ENCODE assay signal across 6 cellular contexts in genomic region chr19:7916137-7916907, GRCh38. TPM values are rescaled to one million over a fixed set of nuclear protein-coding genes. Genes with fewer than 3 reads are reported as not detected.
DNase-seq lines count a peak whose midpoint lies in the region; ATAC-seq, FAIRE-seq and TF ChIP-seq lines count a peak whose summit lies in the region.

No MANE protein-coding gene starts in this region.

- ATAC-seq in T-helper 17 cell (no peak), GM18867 (IDR thresholded peaks at IDR 0.05; ENCODE audit: unreplicated experiment) (no peak)

- WGBS in esophagus muscularis mucosa = 2% methylated on average over 16 of the region's 90 CpGs
- 4% methylated on average over 10 of the region's 90 CpGs; no CpG with 5 or more reads in 1 of the 2 donors for WGBS in thyroid gland, 2 donors

- no peak for DNase-seq in GM12891 (ENCODE audit: insufficient read length, low spot score)
- DNase-seq in T-helper 17 cell = peak; percentile 46 to 57 (median 54)
- DNase-seq in esophagus muscularis mucosa (ENCODE audit: extremely low spot score) = no peak
- DNase-seq in stimulated activated CD4-positive, alpha-beta T cell treated with anti-CD3 and anti-CD28 coated beads, TNF-alpha, amount 100 ng/mL, for 24 hours (ENCODE audit: low read depth in 3 of 3) = peak; percentile 26 to 62 (median 31)
- no peak for DNase-seq in thyroid gland

- intact Hi-C loops in esophagus muscularis mucosa (cut with DNase I) (no loop called here), thyroid gland (cut with DNase I) (no loop called here)

- TF ChIP-seq POLR2A in GM12891 (IDR thresholded peaks at IDR 0.05; ENCODE audit: low read depth, low read length) (no peak), esophagus muscularis mucosa (IDR thresholded peaks at IDR 0.05; ENCODE audit: low read depth) (no peak), thyroid gland (IDR thresholded peaks at IDR 0.05) (no peak)

- peak overlapping the region; percentile 14 for H3K27ac Mint-ChIP-seq in T-helper 17 cell

- H3K36me3 Mint-ChIP-seq in T-helper 17 cell (ENCODE audit: low read depth) = peaks cover 11% of the 10 kb centered on the region

- H3K4me1 ChIP-seq in esophagus muscularis mucosa (peaks cover 28 to 56% (median 52%) of the 10 kb centered on the region in 4 donors), thyroid gland (peaks cover 5 to 38% of the 10 kb centered on the region in 2 donors)

- H3K27ac ChIP-seq in esophagus muscularis mucosa (replicated peaks in 1 of 4) = peak overlapping the region; percentile 69 to 96 (median 89)
- no peak overlapping the region for H3K27ac ChIP-seq in thyroid gland

- H3K4me3 Mint-ChIP-seq in T-helper 17 cell = peak overlapping the region; percentile 86

- H3K36me3 ChIP-seq in esophagus muscularis mucosa (peaks cover 16 to 23% (median 21%) of the 10 kb centered on the region in 4 donors), thyroid gland (peaks cover 17 to 18% of the 10 kb centered on the region in 2 donors)

- H3K4me3 ChIP-seq in esophagus muscularis mucosa = peak overlapping the region; percentile 46 to 62 (median 54)
- H3K4me3 ChIP-seq in thyroid gland (replicated peaks in 1 of 3) = peak overlapping the region in 1 of 3 donors; percentile 6

- H3K4me1 Mint-ChIP-seq in T-helper 17 cell = peaks cover 22% of the 10 kb centered on the region

- FAIRE-seq in GM12891 (lab: Jason Lieb, UNC) = peak; percentile 72

- TF ChIP-seq EP300 in esophagus muscularis mucosa (IDR thresholded peaks at IDR 0.05) = no peak

- TF ChIP-seq CTCF in esophagus muscularis mucosa (IDR thresholded peaks at IDR 0.05) (no peak), thyroid gland (IDR thresholded peaks at IDR 0.05) (no peak)

- peaks cover 10% of the 10 kb centered on the region for H3K27me3 Mint-ChIP-seq in T-helper 17 cell

- H3K9me3 ChIP-seq in T-helper 17 cell (ENCODE audit: control insufficient read depth, low read length, poor library complexity, severe bottlenecking) (no peaks in the 10 kb centered on the region), esophagus muscularis mucosa (no peaks in the 10 kb centered on the region), thyroid gland (no peaks in the 10 kb centered on the region)

- H3K27me3 ChIP-seq in esophagus muscularis mucosa (peaks cover 11 to 59% (median 28%) of the 10 kb centered on the region in 4 donors), thyroid gland (peaks cover 4% of the 10 kb centered on the region)

TF ChIP-seq in GM12891, 5 proteins besides CTCF, POLR2A, EP300 and RAD21:
- TF ChIP-seq TAF1 (IDR thresholded peaks at IDR 0.05; ENCODE audit: low read depth, low read length) = no peak
- TF ChIP-seq POLR2AphosphoS5 (IDR thresholded peaks at IDR 0.05; ENCODE audit: low read depth, low read length) = no peak
- no peak for TF ChIP-seq SPI1 (IDR thresholded peaks at IDR 0.05; ENCODE audit: low read depth, low read length)
- TF ChIP-seq PAX5 (IDR thresholded peaks at IDR 0.05; ENCODE audit: insufficient read depth, low read length, severe bottlenecking) = no peak
- TF ChIP-seq POU2F2 (IDR thresholded peaks at IDR 0.05; ENCODE audit: low read depth, low read length) = no peak

RNA-seq across cellular contexts. Expression of gene TGFBR3L, which starts 1.7 kb away (rescaled TPM):
- 0.36 TPM for polyA plus RNA-seq in GM12891 (2012; ENCODE audit: low read depth, missing spikeins)
- total RNA-seq in T-helper 17 cell = 1 to 10 TPM; 1.4 to 1.7 TPM
- 1 to 10 TPM; 2.2 to 8.3 (median 6.1) TPM for total RNA-seq in esophagus muscularis mucosa
- not detected for total RNA-seq in thyroid gland

RNA-seq across cellular contexts. Expression of gene SNAPC2, which starts 3.8 kb away (rescaled TPM):
- 11.2 TPM for polyA plus RNA-seq in GM12891 (2012; ENCODE audit: low read depth, missing spikeins)
- total RNA-seq in T-helper 17 cell (10 to 100 TPM; 12.6 to 16.0 TPM), esophagus muscularis mucosa (10 to 100 TPM; 32.4 to 47.2 (median 35.0) TPM), thyroid gland (10 to 100 TPM in 2 of 4 donors, 1 to 10 TPM in 2; 9.3 to 14.0 (median 11.5) TPM)

RNA-seq across cellular contexts. Expression of gene CTXN1, which starts 9.6 kb away (rescaled TPM):
- polyA plus RNA-seq in GM12891 (2012; ENCODE audit: low read depth, missing spikeins) = 0.56 TPM
- not detected for total RNA-seq in T-helper 17 cell
- 10 to 100 TPM; 28.7 to 59.4 (median 49.2) TPM for total RNA-seq in esophagus muscularis mucosa
- 1 to 10 TPM; 1.4 to 3.0 (median 2.0) TPM for total RNA-seq in thyroid gland

RNA-seq across cellular contexts. Expression of gene MAP2K7, which starts 12.6 kb away (rescaled TPM):
- polyA plus RNA-seq in GM12891 (2012; ENCODE audit: low read depth, missing spikeins) = 18.3 TPM
- total RNA-seq in T-helper 17 cell = 100 to 1,000 TPM; 104 to 107 TPM
- total RNA-seq in esophagus muscularis mucosa = 10 to 100 TPM; 17.2 to 31.9 (median 24.5) TPM
- 10 to 100 TPM in 3 of 4 donors, 1 to 10 TPM in 1; 9.1 to 18.6 (median 14.9) TPM for total RNA-seq in thyroid gland

RNA-seq across cellular contexts. Expression of gene TIMM44, which starts 27.1 kb away (rescaled TPM):
- polyA plus RNA-seq in GM12891 (2012; ENCODE audit: low read depth, missing spikeins) = 40.8 TPM
- 10 to 100 TPM; 89.5 to 93.1 TPM for total RNA-seq in T-helper 17 cell
- 100 to 1,000 TPM in 1 of 4 donors, 10 to 100 TPM in 3; 61.6 to 111 (median 98.5) TPM for total RNA-seq in esophagus muscularis mucosa
- total RNA-seq in thyroid gland = 10 to 100 TPM; 47.4 to 85.6 (median 56.6) TPM

Comparison
In these comparisons a context has a peak if more than half of its experiments do, and no peak if none do; other contexts are left out.
1. DNase-seq: peak in T-helper 17 cell (3 of 3) and stimulated activated CD4-positive, alpha-beta T cell treated with anti-CD3 and anti-CD28 coated beads, TNF-alpha, amount 100 ng/mL, for 24 hours (3 of 3); none in GM12891 (single experiment), esophagus muscularis mucosa (single experiment) and thyroid gland (0 of 2).
2. H3K27ac ChIP-seq: peak in esophagus muscularis mucosa (4 of 4); none in thyroid gland (0 of 3).
3. RNA of gene CTXN1, which starts 9.6 kb away (total RNA-seq): 28.7 to 59.4 TPM in esophagus muscularis mucosa; 1.4 to 3.0 TPM in thyroid gland and not detected in T-helper 17 cell; every median in the first group is over 4 times any median in the second.